19 cellular contexts compared by ENCODE assay signal in genomic region chr5:31996909-31997308, GRCh38.
DNase-seq lines count a peak whose midpoint lies in the region; ATAC-seq, FAIRE-seq and TF ChIP-seq lines count a peak whose summit lies in the region.
"Had no signal": no experiment of that assay in that cellular context is flagged by ENCODE, and none has a peak within 500 bp of the region (broad histone marks: within the 10 kb centered on the region; RNA-seq: fewer than 3 reads in every experiment).

No MANE protein-coding gene starts in this region.

- peak overlapping the region; percentile 94 for H3K27ac ChIP-seq in DOHH2 (ENCODE audit: low read depth, low read length)
- peak overlapping the region; percentile 90 for H3K27ac ChIP-seq in OCI-LY1 (ENCODE audit: low read depth, low read length, poor library complexity, severe bottlenecking)
- H3K27ac ChIP-seq in brain microvascular endothelial cell = no peak overlapping the region
- H3K27ac ChIP-seq in psoas muscle = no peak overlapping the region
- H3K27ac ChIP-seq: 22Rv1, A549, BLaER1, GM23248, KMS-11 had no signal

- 94 to 97% (median 95%) methylated on average over 5 of the region's 5 CpGs for WGBS in psoas muscle, 3 donors

- H3K4me1 ChIP-seq in DOHH2 (ENCODE audit: control insufficient read depth, low read length) (peaks cover 86% of the 10 kb centered on the region), OCI-LY1 (ENCODE audit: insufficient read depth, low read length, severe bottlenecking) (peaks cover 88% of the 10 kb centered on the region), psoas muscle (no peaks in the 10 kb centered on the region)
- H3K4me1 ChIP-seq: BLaER1 had no signal

- H3K36me3 ChIP-seq in DOHH2 (ENCODE audit: control insufficient read depth, low read length) (peaks cover 39% of the 10 kb centered on the region), OCI-LY1 (ENCODE audit: insufficient read depth, low read length) (peaks cover 17% of the 10 kb centered on the region), brain microvascular endothelial cell (replicated peaks) (no peaks in the 10 kb centered on the region), psoas muscle (ENCODE audit: insufficient read depth in 1 of 2, low read depth in 1 of 2) (no peaks in the 10 kb centered on the region)
- H3K36me3 ChIP-seq: BLaER1, HAP-1 had no signal

- H3K9me2 ChIP-seq in DOHH2 (replicated peaks; ENCODE audit: control insufficient read depth, low read length) (no peaks in the 10 kb centered on the region), OCI-LY1 (ENCODE audit: low read depth, low read length) (no peaks in the 10 kb centered on the region)

- peak overlapping the region; percentile 76 for H3K9ac ChIP-seq in OCI-LY1 (ENCODE audit: low read length)
- H3K9ac ChIP-seq: BLaER1, GM23248, KMS-11 had no signal

- H3K9me3 Mint-ChIP-seq in endothelial cell (ENCODE audit: unreplicated experiment) = no peaks in the 10 kb centered on the region

- H4K20me1 ChIP-seq in DOHH2 (ENCODE audit: control insufficient read depth, insufficient read depth, low read depth, low read length) (no peaks in the 10 kb centered on the region), OCI-LY1 (ENCODE audit: insufficient read depth, low read length) (no peaks in the 10 kb centered on the region)
- H4K20me1 ChIP-seq: BLaER1 had no signal

- ATAC-seq in HG02981 (IDR thresholded peaks at IDR 0.05; ENCODE audit: unreplicated experiment) = no peak
- no peak for ATAC-seq in psoas muscle
- ATAC-seq: A549 had no signal

- H3K9me3 ChIP-seq in DOHH2 (ENCODE audit: control insufficient read depth, insufficient read depth, low read length) = no peaks in the 10 kb centered on the region
- H3K9me3 ChIP-seq in OCI-LY1 (ENCODE audit: low read length) = no peaks in the 10 kb centered on the region
- H3K9me3 ChIP-seq in psoas muscle = no peaks in the 10 kb centered on the region
- H3K9me3 ChIP-seq: A549, BLaER1, HAP-1 had no signal

- peak; percentile 58 for FAIRE-seq in urothelium cell line (lab: Jason Lieb, UNC)
- FAIRE-seq: A549, GM12891 had no signal

- H3K4me2 ChIP-seq in DOHH2 (ENCODE audit: low read length) (peak overlapping the region; percentile 91), OCI-LY1 (ENCODE audit: low read length) (peak overlapping the region; percentile 67)
- H3K4me2 ChIP-seq: A549, BLaER1, KMS-11 had no signal

- H3K27ac Mint-ChIP-seq in endothelial cell (ENCODE audit: unreplicated experiment) = no peak overlapping the region
- H3K27ac Mint-ChIP-seq: CD14-positive monocyte; CD4-positive, alpha-beta memory T cell had no signal

- in situ Hi-C loops in brain microvascular endothelial cell (cut with HindIII; ENCODE audit: low pct_ligation_motif_present, low sequenced_read_pairs) = no loop called here

- peaks cover 10% of the 10 kb centered on the region for H3K4me1 Mint-ChIP-seq in endothelial cell (ENCODE audit: unreplicated experiment)
- H3K4me1 Mint-ChIP-seq: CD14-positive monocyte had no signal

- H3K79me2 ChIP-seq in DOHH2 (ENCODE audit: control insufficient read depth, low read length) = peaks cover 53% of the 10 kb centered on the region
- peaks cover 4% of the 10 kb centered on the region; the same call in 1 of the 2 replicates for H3K79me2 ChIP-seq in OCI-LY1 (ENCODE audit: insufficient read depth, low read length)

- H3K27me3 ChIP-seq in DOHH2 (ENCODE audit: control insufficient read depth, low read length) (no peaks in the 10 kb centered on the region), OCI-LY1 (ENCODE audit: insufficient read depth, low read length) (no peaks in the 10 kb centered on the region), brain microvascular endothelial cell (replicated peaks) (no peaks in the 10 kb centered on the region), psoas muscle (ENCODE audit: insufficient read depth in 3 of 3, low read length in 2 of 3) (no peaks in the 10 kb centered on the region)
- H3K27me3 ChIP-seq: BLaER1 had no signal

- peak overlapping the region; percentile 35 for H3K4me3 Mint-ChIP-seq in endothelial cell (ENCODE audit: unreplicated experiment)
- H3K4me3 Mint-ChIP-seq: CD14-positive monocyte; CD4-positive, alpha-beta memory T cell had no signal

- peaks cover 7% of the 10 kb centered on the region for H3K27me3 Mint-ChIP-seq in endothelial cell (ENCODE audit: unreplicated experiment)
- H3K27me3 Mint-ChIP-seq: CD4-positive, alpha-beta memory T cell had no signal

- peak overlapping the region; percentile 92 for H3K4me3 ChIP-seq in DOHH2 (ENCODE audit: low read length)
- H3K4me3 ChIP-seq in OCI-LY1 (ENCODE audit: low read depth, low read length, poor library complexity, severe bottlenecking) = peak overlapping the region; percentile 66
- no peak overlapping the region for H3K4me3 ChIP-seq in brain microvascular endothelial cell (ENCODE audit: low read depth, low read length)
- H3K4me3 ChIP-seq in psoas muscle = no peak overlapping the region
- H3K4me3 ChIP-seq: A549, BLaER1, GM23248, HAP-1 had no signal

- no peak overlapping the region for H2AFZ ChIP-seq in OCI-LY1 (ENCODE audit: low read length)
- H2AFZ ChIP-seq: GM23248 had no signal

- H3K36me3 Mint-ChIP-seq in endothelial cell (ENCODE audit: low read depth, unreplicated experiment) = peaks cover 46% of the 10 kb centered on the region
- H3K36me3 Mint-ChIP-seq: CD14-positive monocyte; CD4-positive, alpha-beta memory T cell had no signal

- peaks cover 49% of the 10 kb centered on the region for H3F3A ChIP-seq in DOHH2 (ENCODE audit: control insufficient read depth, insufficient read depth)
- 0 out of 2 replicates have a peak, but pooled peaks cover 4% of the 10 kb centered on the region for H3F3A ChIP-seq in OCI-LY1 (ENCODE audit: insufficient read depth, low read length)

- intact Hi-C loops in psoas muscle (cut with DNase I) = loop anchor here in 1 of 2 donors (5.0 kb wide), 1 partner anchor 320 kb away; no protein-coding TSS in a partner anchor

- no peak for TF ChIP-seq CTCF in DOHH2 (IDR thresholded peaks at IDR 0.05; ENCODE audit: low read depth, low read length, poor library complexity, severe bottlenecking)
- no peak for TF ChIP-seq CTCF in OCI-LY1 (IDR thresholded peaks at IDR 0.05; ENCODE audit: low read length)
- no peak for TF ChIP-seq CTCF in endothelial cell (IDR thresholded peaks at IDR 0.05; ENCODE audit: unreplicated experiment)
- no peak for TF ChIP-seq CTCF in brain microvascular endothelial cell (IDR thresholded peaks at IDR 0.05; ENCODE audit: low read depth, low read length, missing control alignments)
- TF ChIP-seq CTCF in psoas muscle (IDR thresholded peaks at IDR 0.05) = no peak

- DNase-seq in endothelial cell (ENCODE audit: low spot score) (no peak), urothelium cell line (ENCODE audit: low spot score) (no peak), brain microvascular endothelial cell (no peak), psoas muscle (no peak)
- DNase-seq: CD4-positive, alpha-beta memory T cell; DMS153; DMS79; EL; GM23248 had no signal

Comparison
In these comparisons a context has a peak if more than half of its experiments do, and no peak if none do; other contexts are left out.
1. H3K27ac ChIP-seq: peak in DOHH2 (single experiment) and OCI-LY1 (single experiment); none in brain microvascular endothelial cell (single experiment) and psoas muscle (single experiment).
2. H3K4me3 ChIP-seq: peak in DOHH2 (single experiment) and OCI-LY1 (single experiment); none in brain microvascular endothelial cell (single experiment) and psoas muscle (single experiment).